Comparison of ENCODE assay signal across 8 cellular contexts in the genomic region with DNA sequence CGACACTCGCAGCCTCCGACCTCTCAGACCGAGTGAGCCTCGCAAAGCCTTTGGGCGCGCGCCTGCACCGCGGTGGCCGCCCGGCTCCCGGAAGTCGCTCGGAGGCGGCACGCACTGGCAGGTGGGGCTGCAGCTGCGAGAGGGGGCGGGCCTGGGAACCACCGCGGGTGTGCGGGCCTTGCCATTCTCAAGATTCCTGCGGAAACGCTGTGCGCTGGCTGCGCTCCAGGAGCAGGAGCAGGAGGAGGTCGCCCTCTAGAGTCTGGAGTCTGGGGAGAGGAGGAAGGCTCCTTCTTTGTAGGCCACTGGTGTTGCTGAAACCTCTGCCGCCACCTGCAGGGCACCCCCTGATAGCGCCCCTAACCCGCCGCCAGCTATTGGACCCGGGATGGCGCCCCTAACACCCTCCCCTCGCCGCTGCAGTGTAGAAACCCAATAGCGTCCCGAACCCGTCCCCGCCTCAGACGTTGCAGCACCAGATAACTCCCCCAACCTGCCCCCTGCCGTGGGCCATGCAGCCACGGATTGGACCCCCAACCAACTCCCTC.
DNase-seq lines count a peak whose midpoint lies in the region; ATAC-seq and TF ChIP-seq lines count a peak whose summit lies in the region.
"Not testable (repeated sequence)": the region's sequence is repeated elsewhere in the genome, so short reads cannot be mapped to it uniquely, and the experiment has no call there.

No MANE protein-coding gene starts in this region.

- not testable (repeated sequence) for H3K36me3 Mint-ChIP-seq in GM23338 (ENCODE audit: low read depth); activated T-helper 17 cell treated with anti-CD3 and anti-CD28 coated beads, Interleukin-2, amount 50 U/mL, for 72 hours (ENCODE audit: low read depth)

- peak overlapping the region; percentile 65; the same call in 2 of the 3 replicates for H3K4me3 Mint-ChIP-seq in GM23338
- peak overlapping the region; percentile 37 for H3K4me3 Mint-ChIP-seq in activated T-helper 17 cell treated with anti-CD3 and anti-CD28 coated beads, Interleukin-2, amount 50 U/mL, for 72 hours

- H3K9me2 ChIP-seq in GM23338 (ENCODE audit: insufficient read depth) = not testable (repeated sequence)

- not testable (repeated sequence) for H3K79me2 ChIP-seq in GM23338 (replicated peaks; ENCODE audit: insufficient read depth); parathyroid adenoma

- H3K9ac ChIP-seq in parathyroid adenoma = not testable (repeated sequence)

- H3K27ac Mint-ChIP-seq in GM23338; activated T-helper 17 cell treated with anti-CD3 and anti-CD28 coated beads, Interleukin-2, amount 50 U/mL, for 72 hours: not testable (repeated sequence)

- not testable (repeated sequence) for H4K20me1 ChIP-seq in GM23338 (replicated peaks; ENCODE audit: insufficient read depth)

- TF ChIP-seq EP300 in suprapubic skin (IDR thresholded peaks at IDR 0.05) = not testable (repeated sequence)

- not testable (repeated sequence) for H3K4me1 ChIP-seq in GM23338 (ENCODE audit: insufficient read depth); parathyroid adenoma; suprapubic skin

- not testable (repeated sequence) for TF ChIP-seq POLR2A in suprapubic skin (IDR thresholded peaks at IDR 0.05)

- H3K36me3 ChIP-seq in GM23338 (ENCODE audit: insufficient read depth); parathyroid adenoma (ENCODE audit: control insufficient read depth, insufficient read depth, low read length); suprapubic skin: not testable (repeated sequence)

- H3K27me3 Mint-ChIP-seq in GM23338 (ENCODE audit: insufficient read depth, low read depth, poor library complexity); activated T-helper 17 cell treated with anti-CD3 and anti-CD28 coated beads, Interleukin-2, amount 50 U/mL, for 72 hours: not testable (repeated sequence)

- 20% methylated on average over 1 of the region's 42 CpGs for WGBS in suprapubic skin

- DNase-seq in GM10266 (ENCODE audit: extremely low spot score) (peak; percentile 3), GM23338 (ENCODE audit: low spot score) (peak; percentile 89), KBM-7 (peak; percentile 94), RPMI7951 (ENCODE audit: low read depth) (peak; percentile 53), fibroblast of the aortic adventitia (ENCODE audit: low read depth) (peak; percentile 17), suprapubic skin (ENCODE audit: low spot score in 2 of 2) (peak; percentile 48 to 78)

- not testable (repeated sequence) for TF ChIP-seq CTCF in GM10266 (IDR thresholded peaks at IDR 0.05; ENCODE audit: control insufficient read depth, insufficient read depth, low read depth, missing control alignments); fibroblast of the aortic adventitia (IDR thresholded peaks at IDR 0.05; ENCODE audit: insufficient read depth, low read length)
- TF ChIP-seq CTCF in GM23338 (conservative IDR thresholded peaks at IDR 0.05; ENCODE audit: low read depth in 2 of 2) = peak; percentile 35 to 51
- peak; percentile 15 for TF ChIP-seq CTCF in parathyroid adenoma (IDR thresholded peaks at IDR 0.05)
- TF ChIP-seq CTCF in suprapubic skin (IDR thresholded peaks at IDR 0.05) = peak in 1 of 2 donors; percentile 25

- H2AFZ ChIP-seq in GM23338 = not testable (repeated sequence)
- H2AFZ ChIP-seq in parathyroid adenoma = peak overlapping the region; percentile 58

- not testable (repeated sequence) for H3K27ac ChIP-seq in GM23338 (ENCODE audit: low read depth); parathyroid adenoma; suprapubic skin

- peak overlapping the region; percentile 39; the same call in 1 of the 2 replicates for H3K4me3 ChIP-seq in GM23338
- H3K4me3 ChIP-seq in fibroblast of the aortic adventitia (ENCODE audit: low read depth, low read length) = peak overlapping the region; percentile 33
- peak overlapping the region; percentile 55 for H3K4me3 ChIP-seq in parathyroid adenoma (ENCODE audit: low read depth, low read length)
- peak overlapping the region; percentile 37 for H3K4me3 ChIP-seq in suprapubic skin

- not testable (repeated sequence) for H3K9me3 ChIP-seq in parathyroid adenoma (ENCODE audit: control insufficient read depth, low read length); suprapubic skin

- H3K4me2 ChIP-seq in GM23338 (peak overlapping the region; percentile 69; the same call in 1 of the 2 replicates), parathyroid adenoma (ENCODE audit: low read length) (peak overlapping the region; percentile 59)

- peak; percentile 95 for ATAC-seq in GM23338
- peak; percentile 93 for ATAC-seq in activated T-helper 17 cell treated with anti-CD3 and anti-CD28 coated beads, Interleukin-2, amount 50 U/mL, for 72 hours (replicated peaks)

- not testable (repeated sequence) for H3K27me3 ChIP-seq in GM23338 (ENCODE audit: insufficient read depth); parathyroid adenoma (ENCODE audit: control insufficient read depth, insufficient read depth, low read length); suprapubic skin

- in situ Hi-C loops in KBM-7 (cut with MboI; ENCODE audit: low pct_unique_long_range_greater_than_20kb, low sequenced_read_pairs) = not testable (repeated sequence)

- not testable (repeated sequence) for H3F3A ChIP-seq in GM23338 (replicated peaks; ENCODE audit: low read depth)

- not testable (repeated sequence) for H3K9me3 Mint-ChIP-seq in GM23338; activated T-helper 17 cell treated with anti-CD3 and anti-CD28 coated beads, Interleukin-2, amount 50 U/mL, for 72 hours

- H3K4me1 Mint-ChIP-seq in GM23338; activated T-helper 17 cell treated with anti-CD3 and anti-CD28 coated beads, Interleukin-2, amount 50 U/mL, for 72 hours: not testable (repeated sequence)

Comparison
In these comparisons a context has a peak if more than half of its experiments do, and no peak if none do; other contexts are left out.
1. DNase-seq: peak in every context shown above with its lines; median percentile 94 in KBM-7; 89 in GM23338; 63 in suprapubic skin; 53 in RPMI7951; 17 in fibroblast of the aortic adventitia; 3 in GM10266.